Comparison of ENCODE assay signal across 1 cellular context in the genomic region with DNA sequence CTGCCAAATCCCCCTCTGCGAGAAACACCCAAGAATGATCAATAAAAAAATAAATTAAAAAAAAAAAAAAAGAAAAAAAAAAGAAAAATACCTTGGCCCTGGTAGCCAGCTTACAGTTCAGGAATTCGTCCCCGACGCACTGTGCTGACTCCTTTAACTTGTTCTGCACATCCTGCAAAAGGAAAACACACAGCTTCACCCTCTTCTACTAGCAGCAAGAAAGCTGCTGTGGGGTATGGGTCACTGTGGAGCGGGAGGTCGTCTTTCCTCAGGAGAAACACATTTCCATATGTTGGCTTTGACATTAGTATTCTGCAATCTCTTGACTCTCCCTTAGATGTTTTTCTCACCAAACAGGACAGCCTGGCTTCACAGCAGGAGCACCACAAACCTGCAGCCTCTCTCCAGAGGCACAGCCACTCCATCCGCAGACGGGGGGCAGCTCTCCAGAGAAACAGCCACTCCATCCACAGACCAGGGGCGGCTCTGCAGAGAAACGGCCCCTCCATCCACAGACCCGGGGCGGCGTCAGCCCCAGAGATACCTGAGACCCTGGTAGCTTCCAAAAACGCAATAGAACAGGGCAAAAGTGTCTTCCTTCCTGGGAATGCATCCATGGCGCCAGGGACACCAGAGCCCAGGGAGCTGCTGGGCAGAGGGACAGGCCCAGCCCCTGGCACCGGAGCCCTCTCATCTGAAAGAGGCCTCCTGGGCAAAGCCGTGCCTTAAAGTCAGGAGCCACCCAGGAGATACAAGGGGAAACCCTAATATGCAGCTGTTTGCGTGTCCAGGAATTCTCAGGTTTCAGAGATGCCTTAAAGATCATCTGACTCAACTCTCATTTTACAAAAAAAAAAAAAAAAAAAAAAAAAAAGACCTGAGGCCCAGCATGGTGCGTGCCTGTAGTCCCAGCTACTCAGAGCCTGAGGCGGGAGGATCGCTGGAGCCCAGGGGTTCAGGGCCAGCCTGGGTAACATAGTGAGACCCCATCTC.
TF ChIP-seq lines count a peak whose summit lies in the region.

No MANE protein-coding gene starts in this region.

TF ChIP-seq in H1, 55 proteins besides CTCF, POLR2A, EP300 and RAD21:
- TF ChIP-seq MAFK (IDR thresholded peaks at IDR 0.05; ENCODE audit: low read depth, low read length) (no peak), HDAC2 (IDR thresholded peaks at IDR 0.05; ENCODE audit: borderline replicate concordance in 1 of 2, low read depth in 2 of 2, low read length in 2 of 2) (no peak), TBP (IDR thresholded peaks at IDR 0.05; ENCODE audit: low read depth, low read length) (no peak), SIN3A (conservative IDR thresholded peaks at IDR 0.05 in 1 of 2, IDR thresholded peaks at IDR 0.05 in 1 of 2; ENCODE audit: low read depth in 1 of 2, low read length in 2 of 2) (no peak)
